Comparison of ENCODE assay signal across 8 cellular contexts in genomic region chr2:108533832-108534576, GRCh38. TPM values are rescaled to one million over a fixed set of nuclear protein-coding genes. Genes with fewer than 3 reads are reported as not detected.
DNase-seq lines count a peak whose midpoint lies in the region; ATAC-seq and TF ChIP-seq lines count a peak whose summit lies in the region.

Gene LIMS1, plus strand, starts transcription at chr2:108534470. Its CDS starts 93 bp downstream, at chr2:108534563.

- H3K4me1 Mint-ChIP-seq in activated B cell treated with CpG ODN at 0.5 μM for 24 hours, result peaks cover 30% of the 10 kb centered on the region

- ATAC-seq in GM18861 (IDR thresholded peaks at IDR 0.05; ENCODE audit: unreplicated experiment) (peak; percentile 82), HG03095 (IDR thresholded peaks at IDR 0.05; ENCODE audit: unreplicated experiment) (peak; percentile 84), activated B cell treated with CpG ODN at 0.5 μM for 24 hours (ENCODE audit: low read depth) (peak; percentile 91)

- peak within 1 kb of the TSS; percentile 93 for H3K4me3 Mint-ChIP-seq in activated B cell treated with CpG ODN at 0.5 μM for 24 hours

- peak within 1 kb of the TSS; percentile 88 for H3K27ac Mint-ChIP-seq in activated B cell treated with CpG ODN at 0.5 μM for 24 hours

- H3K4me3 ChIP-seq in AG04449 (ENCODE audit: low read depth, low read length) (peak within 1 kb of the TSS; percentile 76), cardiac fibroblast (replicated peaks in 1 of 2; ENCODE audit: low read depth in 2 of 2, low read length in 2 of 2) (peak within 1 kb of the TSS; percentile 72 to 75)

- TF ChIP-seq CTCF in AG04449 (IDR thresholded peaks at IDR 0.05; ENCODE audit: insufficient read depth, low read length, missing control alignments) (peak; percentile 5), activated B cell treated with CpG ODN at 0.5 μM for 24 hours (IDR thresholded peaks at IDR 0.05) (no peak), cardiac fibroblast (IDR thresholded peaks at IDR 0.05; ENCODE audit: low read depth, low read length) (no peak)

- POLR2A ChIA-PET in AG04449 (lab: Yijun Ruan, JAX) (interaction anchor here (0.6 to 1.7 kb wide), 4 partner anchors 41 to 69 kb away, joined by 3 to 10 read pairs (median 4); no protein-coding TSS in a partner anchor), activated B cell treated with CpG ODN at 0.5 μM for 24 hours (lab: Charles Lee) (interaction anchor here (0.5 to 3.7 kb wide), 15 partner anchors 15 to 242 kb away, joined by 3 to 40 read pairs (median 4); partner anchors contain the start of gene GCC2)

- no peaks in the 10 kb centered on the region for H3K27me3 Mint-ChIP-seq in activated B cell treated with CpG ODN at 0.5 μM for 24 hours

- no peaks in the 10 kb centered on the region for H3K9me3 Mint-ChIP-seq in activated B cell treated with CpG ODN at 0.5 μM for 24 hours

- intact Hi-C loops in activated B cell treated with CpG ODN at 0.5 μM for 24 hours (cut with micrococcal nuclease), result loop anchor here (1.0 to 5.0 kb wide), 5 partner anchors 47 to 253 kb away; partner anchors contain the start of genes CCDC138, GCC2 and RANBP2

- DNase-seq in AG04449 (ENCODE audit: low read depth, low spot score) (no peak), NCI-H2196 treated with DMSO at 0.1 percent for 48 hours (lab: John Stamatoyannopoulos, UW; ENCODE audit: unreplicated experiment) (peak; percentile 84), activated B cell treated with CpG ODN at 0.5 μM for 24 hours (peak; percentile 77), cardiac fibroblast (ENCODE audit: low read depth in 2 of 2) (peak; percentile 88 to 93), iris pigment epithelial cell (ENCODE audit: low read depth) (peak; percentile 86)
- DNase-seq in stimulated activated CD4-positive, alpha-beta T cell treated with anti-CD3 and anti-CD28 coated beads, Interleukin-12 subunit alpha, Interleukin-12 subunit beta, amount 100 ng/mL, for 24 hours (ENCODE audit: low read depth in 2 of 2), result peak; percentile 70 to 87

- H3K36me3 Mint-ChIP-seq in activated B cell treated with CpG ODN at 0.5 μM for 24 hours (ENCODE audit: low read depth), result peaks cover 2% of the 10 kb centered on the region

- CTCF ChIA-PET in AG04449 (lab: Yijun Ruan, JAX), result interaction anchor here (1.1 to 1.8 kb wide), 2 partner anchors 10 to 102 kb away, joined by 4 to 7 read pairs; no protein-coding TSS in a partner anchor
- CTCF ChIA-PET in activated B cell treated with CpG ODN at 0.5 μM for 24 hours (lab: Charles Lee), result interaction anchor here (0.6 to 1.7 kb wide), 4 partner anchors 40 to 103 kb away, joined by 3 to 5 read pairs (median 4); partner anchors contain the start of gene GCC2

RNA-seq across cellular contexts. Expression of gene LIMS1, which starts in this region (rescaled TPM):
- 33.3 and 34.8 TPM in 2 replicates for total RNA-seq in activated B cell treated with CpG ODN at 0.5 μM for 24 hours
